Comparison of ENCODE assay signal across 14 cellular contexts in the genomic region with DNA sequence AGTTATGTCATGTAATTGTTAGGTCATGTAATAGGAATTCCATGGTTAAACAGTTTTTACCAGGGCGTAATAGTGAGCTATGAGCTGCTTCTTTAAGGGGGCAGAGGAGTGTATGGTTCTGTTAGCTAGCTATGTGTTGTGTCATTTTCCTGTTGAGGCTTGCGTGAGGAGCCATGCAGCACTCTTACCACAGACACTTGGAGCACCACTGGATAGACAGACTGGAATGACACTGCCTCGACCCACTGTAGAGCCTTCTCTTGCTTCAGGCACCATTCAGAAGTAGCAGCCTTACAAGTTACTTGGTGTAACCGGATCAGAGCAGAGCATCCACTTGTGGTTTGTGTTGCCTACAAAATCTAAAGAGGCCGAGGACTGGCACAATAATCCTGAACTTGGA. TPM values are rescaled to one million over a fixed set of nuclear protein-coding genes. Genes with fewer than 3 reads are reported as not detected.
DNase-seq lines count a peak whose midpoint lies in the region; ATAC-seq and TF ChIP-seq lines count a peak whose summit lies in the region.
"Had no signal": no experiment of that assay in that cellular context is flagged by ENCODE, and none has a peak within 500 bp of the region (broad histone marks: within the 10 kb centered on the region; RNA-seq: fewer than 3 reads in every experiment).

No MANE protein-coding gene starts in this region.

- H3K36me3 Mint-ChIP-seq in nephron progenitor cell (ENCODE audit: low read depth), result no peaks in the 10 kb centered on the region

- peaks cover 23% of the 10 kb centered on the region for H3K9me3 Mint-ChIP-seq in nephron progenitor cell
- H3K9me3 Mint-ChIP-seq: T-helper 2 cell treated with Interferon-gamma antibody and Interleukin-4, amounts not matched to agents 5 μg/mL and 100 μg/mL, for 36 hours had no signal

- H3K27ac Mint-ChIP-seq in nephron progenitor cell, result no peak overlapping the region
- H3K27ac Mint-ChIP-seq: neural progenitor cell; T-helper 2 cell treated with Interferon-gamma antibody and Interleukin-4, amounts not matched to agents 5 μg/mL and 100 μg/mL, for 36 hours had no signal

- TF ChIP-seq CTCF in nephron progenitor cell (IDR thresholded peaks at IDR 0.05), result no peak

- DNase-seq in A172 (ENCODE audit: low spot score) (peak; percentile 23), HS-5 (ENCODE audit: low read depth) (peak; percentile 94), amniotic epithelial cell (ENCODE audit: low read depth) (peak; percentile 84), glomerular visceral epithelial cell (ENCODE audit: extremely low spot score) (peak; percentile 96), nephron progenitor cell (no peak), NCI-H1105 (lab: John Stamatoyannopoulos, UW) (no peak), NOMO-1 (lab: John Stamatoyannopoulos, UW; ENCODE audit: unreplicated experiment in 2 of 2) (no peak)
- DNase-seq: KG1; NCI-H526; stimulated activated CD4-positive, alpha-beta T cell treated with anti-CD3 and anti-CD28 coated beads, Interleukin-4, amount 100 ng/mL, for 24 hours; testis had no signal

- H3K4me3 Mint-ChIP-seq in nephron progenitor cell, result no peak overlapping the region
- H3K4me3 Mint-ChIP-seq: neural progenitor cell; T-helper 2 cell treated with Interferon-gamma antibody and Interleukin-4, amounts not matched to agents 5 μg/mL and 100 μg/mL, for 36 hours had no signal

- peaks cover 17% of the 10 kb centered on the region for H3K27me3 Mint-ChIP-seq in nephron progenitor cell (ENCODE audit: low read depth, poor library complexity)

- no peak for ATAC-seq in HG03025 (IDR thresholded peaks at IDR 0.05; ENCODE audit: low FRiP score, unreplicated experiment)

- no peaks in the 10 kb centered on the region for H3K4me1 Mint-ChIP-seq in nephron progenitor cell

RNA-seq across cellular contexts. Expression of a gene that starts 28.3 kb away (rescaled TPM):
- total RNA-seq in A172 (2014; rRNA removed; shearing (Covaris generic)), result 110 and 157 TPM in 2 replicates

Comparison
In these comparisons a context has a peak if more than half of its experiments do, and no peak if none do; other contexts are left out.
1. DNase-seq: peak in A172 (single experiment), HS-5 (single experiment), amniotic epithelial cell (single experiment) and glomerular visceral epithelial cell (single experiment); none in nephron progenitor cell (single experiment), NCI-H1105 (single experiment) and NOMO-1 (0 of 2).